ENCODE assay signal across 1 cellular context in the genomic region with DNA sequence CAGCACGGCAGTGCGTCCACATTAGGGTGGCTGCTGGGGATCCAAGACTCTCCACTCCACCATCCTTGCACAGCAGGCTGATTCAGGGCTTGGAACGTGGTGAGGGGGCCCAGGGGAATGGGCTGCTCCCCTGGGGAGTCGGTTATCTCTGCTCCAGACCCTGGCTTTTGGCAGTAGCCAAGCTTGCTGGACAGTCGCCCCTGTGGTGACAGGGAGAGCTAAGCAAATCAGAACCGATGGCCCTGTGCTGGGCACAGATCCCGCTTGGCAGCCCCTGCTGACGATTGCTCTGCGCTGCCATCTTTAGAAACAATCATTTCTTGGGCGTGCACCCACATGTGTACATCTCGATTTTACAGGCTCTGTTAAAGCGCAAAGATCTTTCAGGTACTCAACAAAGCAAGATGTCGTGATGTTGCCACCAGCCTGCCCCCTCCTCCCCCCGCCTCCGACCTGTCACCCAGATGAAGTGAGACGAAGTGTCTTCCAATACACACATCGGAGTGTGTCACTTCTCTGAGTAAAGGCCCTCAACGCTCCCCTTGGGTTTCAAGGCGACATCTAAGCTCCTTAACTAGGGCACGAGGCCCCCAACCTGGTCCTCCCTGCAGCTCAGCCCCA.
TF ChIP-seq lines count a peak whose summit lies in the region.

No MANE protein-coding gene starts in this region.

TF ChIP-seq in WTC11, 78 proteins besides CTCF, POLR2A, EP300 and RAD21 (continued from another document):
- TF ChIP-seq, protein P1, sequence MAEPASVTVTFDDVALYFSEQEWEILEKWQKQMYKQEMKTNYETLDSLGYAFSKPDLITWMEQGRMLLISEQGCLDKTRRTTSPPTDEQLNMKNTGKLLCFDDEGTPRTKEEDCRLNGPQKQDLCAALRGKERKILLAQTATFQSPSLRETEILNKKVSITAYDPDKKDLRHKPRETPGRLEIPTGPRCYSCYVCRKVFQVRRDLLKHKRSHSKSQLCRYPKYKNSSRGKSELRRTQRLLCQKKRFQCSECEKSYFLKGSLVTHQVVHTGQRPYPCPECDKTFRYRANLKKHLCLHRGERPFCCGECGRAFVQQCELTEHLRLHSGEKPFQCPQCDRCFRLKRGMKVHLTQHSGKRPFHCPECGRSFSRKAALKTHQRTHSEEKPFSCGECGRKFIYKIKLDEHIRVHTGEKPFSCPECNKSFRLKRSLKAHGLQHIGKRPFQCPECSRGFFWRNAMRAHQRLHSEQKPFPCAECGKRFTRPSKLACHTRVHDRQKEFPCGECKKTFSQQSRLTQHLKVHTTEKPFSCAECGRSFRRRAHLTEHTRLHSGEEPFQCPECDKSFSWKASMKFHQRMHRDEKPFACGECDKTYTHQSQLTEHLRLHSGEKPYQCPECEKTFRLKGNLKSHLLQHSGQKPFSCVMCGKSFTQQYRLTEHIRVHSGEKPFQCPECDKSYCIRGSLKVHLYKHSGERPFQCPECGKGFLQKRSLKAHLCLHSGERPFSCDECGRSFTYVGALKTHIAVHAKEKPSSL (CRISPR knock-in tag; conservative IDR thresholded peaks at IDR 0.05) = no peak
- TF ChIP-seq ATF1 (CRISPR knock-in tag; IDR thresholded peaks at IDR 0.05) (no peak), NFATC4 (CRISPR knock-in tag; IDR thresholded peaks at IDR 0.05) (no peak), ERG (CRISPR knock-in tag; IDR thresholded peaks at IDR 0.05) (no peak)
TF ChIP-seq in WTC11: peak in this region for 0.
